1 cellular context compared by ENCODE assay signal in the genomic region with DNA sequence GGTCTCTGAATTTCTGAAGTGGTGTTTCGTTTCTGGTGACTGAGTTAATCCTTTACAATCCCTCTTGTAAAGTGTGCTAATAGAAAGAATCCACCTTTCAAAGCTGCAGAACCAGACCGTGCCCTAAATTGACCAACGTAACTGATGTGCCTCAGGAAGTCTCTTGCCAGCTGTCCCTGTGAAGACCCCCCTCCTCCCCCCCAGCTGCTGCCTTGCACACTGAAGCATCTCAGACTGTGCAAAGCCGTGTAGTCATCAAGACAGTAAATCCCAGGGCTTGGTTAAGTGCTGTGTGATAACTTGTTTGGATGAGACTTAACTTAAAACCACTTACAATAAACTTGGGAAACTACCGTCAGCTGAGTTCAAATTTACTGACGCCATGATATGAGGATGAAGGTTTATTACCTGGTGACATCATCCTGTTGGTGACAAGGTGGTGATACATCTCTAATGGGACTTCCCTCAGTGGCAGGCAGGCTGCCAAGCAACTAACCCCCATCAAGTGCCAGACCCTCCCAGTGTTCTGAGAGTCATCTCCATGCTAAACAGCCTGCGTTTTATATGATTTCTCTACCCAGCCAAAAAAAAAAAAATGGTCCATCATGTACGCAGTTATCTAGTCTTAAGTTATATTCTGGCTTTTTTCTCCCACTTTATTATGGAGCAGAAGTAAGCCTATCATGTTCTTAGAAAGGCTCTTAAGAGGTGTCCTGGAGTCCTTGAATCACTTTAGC.
TF ChIP-seq lines count a peak whose summit lies in the region.

No MANE protein-coding gene starts in this region.

TF ChIP-seq in HEK293, 187 proteins besides CTCF, POLR2A, EP300 and RAD21 (continued from another document):
- TF ChIP-seq, protein P1, sequence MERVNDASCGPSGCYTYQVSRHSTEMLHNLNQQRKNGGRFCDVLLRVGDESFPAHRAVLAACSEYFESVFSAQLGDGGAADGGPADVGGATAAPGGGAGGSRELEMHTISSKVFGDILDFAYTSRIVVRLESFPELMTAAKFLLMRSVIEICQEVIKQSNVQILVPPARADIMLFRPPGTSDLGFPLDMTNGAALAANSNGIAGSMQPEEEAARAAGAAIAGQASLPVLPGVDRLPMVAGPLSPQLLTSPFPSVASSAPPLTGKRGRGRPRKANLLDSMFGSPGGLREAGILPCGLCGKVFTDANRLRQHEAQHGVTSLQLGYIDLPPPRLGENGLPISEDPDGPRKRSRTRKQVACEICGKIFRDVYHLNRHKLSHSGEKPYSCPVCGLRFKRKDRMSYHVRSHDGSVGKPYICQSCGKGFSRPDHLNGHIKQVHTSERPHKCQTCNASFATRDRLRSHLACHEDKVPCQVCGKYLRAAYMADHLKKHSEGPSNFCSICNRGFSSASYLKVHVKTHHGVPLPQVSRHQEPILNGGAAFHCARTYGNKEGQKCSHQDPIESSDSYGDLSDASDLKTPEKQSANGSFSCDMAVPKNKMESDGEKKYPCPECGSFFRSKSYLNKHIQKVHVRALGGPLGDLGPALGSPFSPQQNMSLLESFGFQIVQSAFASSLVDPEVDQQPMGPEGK (tag by site-specific recombination; IDR thresholded peaks at IDR 0.05): peak; percentile 65
- TF ChIP-seq, protein P2, sequence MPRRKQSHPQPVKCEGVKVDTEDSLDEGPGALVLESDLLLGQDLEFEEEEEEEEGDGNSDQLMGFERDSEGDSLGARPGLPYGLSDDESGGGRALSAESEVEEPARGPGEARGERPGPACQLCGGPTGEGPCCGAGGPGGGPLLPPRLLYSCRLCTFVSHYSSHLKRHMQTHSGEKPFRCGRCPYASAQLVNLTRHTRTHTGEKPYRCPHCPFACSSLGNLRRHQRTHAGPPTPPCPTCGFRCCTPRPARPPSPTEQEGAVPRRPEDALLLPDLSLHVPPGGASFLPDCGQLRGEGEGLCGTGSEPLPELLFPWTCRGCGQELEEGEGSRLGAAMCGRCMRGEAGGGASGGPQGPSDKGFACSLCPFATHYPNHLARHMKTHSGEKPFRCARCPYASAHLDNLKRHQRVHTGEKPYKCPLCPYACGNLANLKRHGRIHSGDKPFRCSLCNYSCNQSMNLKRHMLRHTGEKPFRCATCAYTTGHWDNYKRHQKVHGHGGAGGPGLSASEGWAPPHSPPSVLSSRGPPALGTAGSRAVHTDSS (tag by site-specific recombination; IDR thresholded peaks at IDR 0.05): peak; percentile 78
- TF ChIP-seq KLF1 (tag by site-specific recombination; IDR thresholded peaks at IDR 0.05) (peak; percentile 37; the same call in 1 of the 2 replicates), GLIS1 (tag by site-specific recombination; IDR thresholded peaks at IDR 0.05) (peak; percentile 74), ZFP69B (tag by site-specific recombination; IDR thresholded peaks at IDR 0.05) (peak; percentile 48; the same call in 1 of the 2 replicates), ZNF76 (tag by site-specific recombination; IDR thresholded peaks at IDR 0.05; ENCODE audit: borderline replicate concordance, low read depth) (peak; percentile 55; the same call in 1 of the 2 replicates), ZNF561 (tag by site-specific recombination; IDR thresholded peaks at IDR 0.05; ENCODE audit: borderline replicate concordance) (0 out of 2 replicates have a peak, but pooled peaks have one; percentile 25), ZNF391 (tag by site-specific recombination; IDR thresholded peaks at IDR 0.05; ENCODE audit: borderline replicate concordance, low read depth) (peak; percentile 20; the same call in 1 of the 2 replicates), IKZF3 (tag by site-specific recombination; IDR thresholded peaks at IDR 0.05) (peak; percentile 58; the same call in 1 of the 2 replicates), KLF16 (tag by site-specific recombination; IDR thresholded peaks at IDR 0.05) (peak; percentile 63; the same call in 1 of the 2 replicates), ZNF394 (tag by site-specific recombination; IDR thresholded peaks at IDR 0.05; ENCODE audit: borderline replicate concordance) (peak; percentile 66; the same call in 1 of the 2 replicates)
- TF ChIP-seq, protein P3, sequence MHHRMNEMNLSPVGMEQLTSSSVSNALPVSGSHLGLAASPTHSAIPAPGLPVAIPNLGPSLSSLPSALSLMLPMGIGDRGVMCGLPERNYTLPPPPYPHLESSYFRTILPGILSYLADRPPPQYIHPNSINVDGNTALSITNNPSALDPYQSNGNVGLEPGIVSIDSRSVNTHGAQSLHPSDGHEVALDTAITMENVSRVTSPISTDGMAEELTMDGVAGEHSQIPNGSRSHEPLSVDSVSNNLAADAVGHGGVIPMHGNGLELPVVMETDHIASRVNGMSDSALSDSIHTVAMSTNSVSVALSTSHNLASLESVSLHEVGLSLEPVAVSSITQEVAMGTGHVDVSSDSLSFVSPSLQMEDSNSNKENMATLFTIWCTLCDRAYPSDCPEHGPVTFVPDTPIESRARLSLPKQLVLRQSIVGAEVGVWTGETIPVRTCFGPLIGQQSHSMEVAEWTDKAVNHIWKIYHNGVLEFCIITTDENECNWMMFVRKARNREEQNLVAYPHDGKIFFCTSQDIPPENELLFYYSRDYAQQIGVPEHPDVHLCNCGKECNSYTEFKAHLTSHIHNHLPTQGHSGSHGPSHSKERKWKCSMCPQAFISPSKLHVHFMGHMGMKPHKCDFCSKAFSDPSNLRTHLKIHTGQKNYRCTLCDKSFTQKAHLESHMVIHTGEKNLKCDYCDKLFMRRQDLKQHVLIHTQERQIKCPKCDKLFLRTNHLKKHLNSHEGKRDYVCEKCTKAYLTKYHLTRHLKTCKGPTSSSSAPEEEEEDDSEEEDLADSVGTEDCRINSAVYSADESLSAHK (tag by site-specific recombination; IDR thresholded peaks at IDR 0.05): peak; percentile 95
- TF ChIP-seq, protein P4, sequence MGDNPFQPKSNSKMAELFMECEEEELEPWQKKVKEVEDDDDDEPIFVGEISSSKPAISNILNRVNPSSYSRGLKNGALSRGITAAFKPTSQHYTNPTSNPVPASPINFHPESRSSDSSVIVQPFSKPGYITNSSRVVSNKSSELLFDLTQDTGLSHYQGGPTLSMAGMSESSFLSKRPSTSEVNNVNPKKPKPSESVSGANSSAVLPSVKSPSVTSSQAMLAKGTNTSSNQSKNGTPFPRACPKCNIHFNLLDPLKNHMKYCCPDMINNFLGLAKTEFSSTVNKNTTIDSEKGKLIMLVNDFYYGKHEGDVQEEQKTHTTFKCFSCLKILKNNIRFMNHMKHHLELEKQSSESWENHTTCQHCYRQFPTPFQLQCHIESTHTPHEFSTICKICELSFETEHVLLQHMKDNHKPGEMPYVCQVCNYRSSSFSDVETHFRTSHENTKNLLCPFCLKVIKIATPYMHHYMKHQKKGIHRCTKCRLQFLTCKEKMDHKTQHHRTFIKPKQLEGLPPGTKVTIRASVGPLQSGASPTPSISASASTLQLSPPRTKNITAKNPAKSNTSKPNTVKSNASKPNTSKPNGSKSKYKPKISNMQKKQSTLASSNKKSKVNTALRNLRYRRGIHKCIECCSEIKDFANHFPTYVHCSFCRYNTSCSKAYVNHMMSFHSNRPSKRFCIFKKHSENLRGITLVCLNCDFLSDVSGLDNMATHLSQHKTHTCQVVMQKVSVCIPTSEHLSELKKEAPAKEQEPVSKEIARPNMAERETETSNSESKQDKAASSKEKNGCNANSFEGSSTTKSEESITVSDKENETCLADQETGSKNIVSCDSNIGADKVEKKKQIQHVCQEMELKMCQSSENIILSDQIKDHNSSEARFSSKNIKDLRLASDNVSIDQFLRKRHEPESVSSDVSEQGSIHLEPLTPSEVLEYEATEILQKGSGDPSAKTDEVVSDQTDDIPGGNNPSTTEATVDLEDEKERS (tag by site-specific recombination; IDR thresholded peaks at IDR 0.05): 0 out of 2 replicates have a peak, but pooled peaks have one; percentile 19
- TF ChIP-seq, protein P5, sequence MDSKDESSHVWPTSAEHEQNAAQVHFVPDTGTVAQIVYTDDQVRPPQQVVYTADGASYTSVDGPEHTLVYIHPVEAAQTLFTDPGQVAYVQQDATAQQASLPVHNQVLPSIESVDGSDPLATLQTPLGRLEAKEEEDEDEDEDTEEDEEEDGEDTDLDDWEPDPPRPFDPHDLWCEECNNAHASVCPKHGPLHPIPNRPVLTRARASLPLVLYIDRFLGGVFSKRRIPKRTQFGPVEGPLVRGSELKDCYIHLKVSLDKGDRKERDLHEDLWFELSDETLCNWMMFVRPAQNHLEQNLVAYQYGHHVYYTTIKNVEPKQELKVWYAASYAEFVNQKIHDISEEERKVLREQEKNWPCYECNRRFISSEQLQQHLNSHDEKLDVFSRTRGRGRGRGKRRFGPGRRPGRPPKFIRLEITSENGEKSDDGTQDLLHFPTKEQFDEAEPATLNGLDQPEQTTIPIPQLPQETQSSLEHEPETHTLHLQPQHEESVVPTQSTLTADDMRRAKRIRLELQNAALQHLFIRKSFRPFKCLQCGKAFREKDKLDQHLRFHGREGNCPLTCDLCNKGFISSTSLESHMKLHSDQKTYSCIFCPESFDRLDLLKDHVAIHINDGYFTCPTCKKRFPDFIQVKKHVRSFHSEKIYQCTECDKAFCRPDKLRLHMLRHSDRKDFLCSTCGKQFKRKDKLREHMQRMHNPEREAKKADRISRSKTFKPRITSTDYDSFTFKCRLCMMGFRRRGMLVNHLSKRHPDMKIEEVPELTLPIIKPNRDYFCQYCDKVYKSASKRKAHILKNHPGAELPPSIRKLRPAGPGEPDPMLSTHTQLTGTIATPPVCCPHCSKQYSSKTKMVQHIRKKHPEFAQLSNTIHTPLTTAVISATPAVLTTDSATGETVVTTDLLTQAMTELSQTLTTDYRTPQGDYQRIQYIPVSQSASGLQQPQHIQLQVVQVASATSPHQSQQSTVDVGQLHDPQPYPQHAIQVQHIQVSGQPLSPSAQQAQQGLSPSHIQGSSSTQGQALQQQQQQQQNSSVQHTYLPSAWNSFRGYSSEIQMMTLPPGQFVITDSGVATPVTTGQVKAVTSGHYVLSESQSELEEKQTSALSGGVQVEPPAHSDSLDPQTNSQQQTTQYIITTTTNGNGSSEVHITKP (tag by site-specific recombination; IDR thresholded peaks at IDR 0.05): peak; percentile 60
